ENCODE assay signal across 1 cellular context in genomic region chr11:63826471-63827190, GRCh38.
TF ChIP-seq lines count a peak whose summit lies in the region.

No MANE protein-coding gene starts in this region.

TF ChIP-seq in K562, 482 proteins besides CTCF, POLR2A, EP300 and RAD21 (continued from another document):
- no peak for TF ChIP-seq HMGXB4 (CRISPR knock-in tag; IDR thresholded peaks at IDR 0.05)
